ENCODE assay signal across 22 cellular contexts in the genomic region with DNA sequence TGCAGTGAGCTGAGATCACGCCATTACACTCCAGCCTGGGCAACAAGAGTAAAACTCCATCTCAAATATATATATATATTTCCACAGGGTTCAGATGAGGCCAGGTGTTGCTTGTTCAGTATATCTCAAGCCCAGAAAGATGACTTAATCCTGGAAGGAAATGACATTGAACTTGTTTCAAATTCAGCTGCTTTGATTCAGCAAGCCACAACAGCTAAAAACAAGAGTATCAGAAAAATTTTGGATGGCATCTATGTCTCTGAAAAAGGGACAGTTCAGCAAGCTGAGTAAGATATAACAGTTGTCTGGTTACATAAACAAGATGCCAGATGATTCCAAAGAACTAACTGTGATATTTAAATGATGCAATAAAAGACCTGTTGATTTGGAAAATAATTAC.
DNase-seq lines count a peak whose midpoint lies in the region; ATAC-seq, FAIRE-seq and TF ChIP-seq lines count a peak whose summit lies in the region.
"Had no signal": no experiment of that assay in that cellular context is flagged by ENCODE, and none has a peak within 500 bp of the region (broad histone marks: within the 10 kb centered on the region; RNA-seq: fewer than 3 reads in every experiment).

No MANE protein-coding gene starts in this region.

- H3K36me3 ChIP-seq in GM12878 (ENCODE audit: control insufficient read depth in 2 of 2, insufficient read depth in 2 of 2, low read length in 1 of 2), result no peaks in the 10 kb centered on the region
- H3K36me3 ChIP-seq: BLaER1 treated with 17β-estradiol and CSF1 and Interleukin-3, amounts not matched to agents 10 nM and 100 nM had no signal

- H3K4me1 Mint-ChIP-seq in activated T-cell treated with anti-CD3 and anti-CD28 coated beads, Interleukin-2, amount 50 U/mL, for 4 hours (ENCODE audit: low read depth), result no peaks in the 10 kb centered on the region
- H3K4me1 Mint-ChIP-seq: B cell had no signal

- no peak overlapping the region for H3K9ac ChIP-seq in GM12878 (ENCODE audit: control insufficient read depth, insufficient read depth, low read length)
- H3K9ac ChIP-seq: BLaER1 treated with 17β-estradiol and CSF1 and Interleukin-3, amounts not matched to agents 10 nM and 100 nM had no signal

- H3K4me3 ChIP-seq in GM12878, result no peak overlapping the region
- H3K4me3 ChIP-seq: BLaER1 treated with 17β-estradiol and CSF1 and Interleukin-3, amounts not matched to agents 10 nM and 100 nM had no signal

- TF ChIP-seq CTCF in GM12878 (IDR thresholded peaks at IDR 0.05 in 2 of 3, conservative IDR thresholded peaks at IDR 0.05 in 1 of 3; ENCODE audit: control insufficient read depth in 2 of 3, extremely low read depth in 1 of 3, insufficient read depth in 1 of 3, low read depth in 3 of 3, low read length in 3 of 3), result no peak

- 0% methylated on average over 1 of the region's 1 CpG for WGBS in GM12878 (ENCODE audit: insufficient coverage, insufficient replicate concordance, low lambda C conversion rate, missing lambda C conversion rate)

- no peak for FAIRE-seq in GM12878 (lab: Jason Lieb, UNC)
- FAIRE-seq: A204.1, D721Med, G401.6, GM12892, GM18507 had no signal

- no peak for TF ChIP-seq EP300 in GM12878 (IDR thresholded peaks at IDR 0.05; ENCODE audit: borderline replicate concordance in 1 of 2, control insufficient read depth in 1 of 2, low read depth in 2 of 2, low read length in 2 of 2)

- H3K4me2 ChIP-seq in GM12878 (ENCODE audit: control insufficient read depth, insufficient read depth), result no peak overlapping the region
- H3K4me2 ChIP-seq: BLaER1 treated with 17β-estradiol and CSF1 and Interleukin-3, amounts not matched to agents 10 nM and 100 nM had no signal

- CTCF ChIA-PET in GM12878 (lab: Yijun Ruan, JAX), result no interaction called here

- peaks cover 7% of the 10 kb centered on the region for H3K9me3 Mint-ChIP-seq in activated T-cell treated with anti-CD3 and anti-CD28 coated beads, Interleukin-2, amount 50 U/mL, for 4 hours

- RAD21 ChIA-PET in GM12878 (lab: Charles Lee; ENCODE audit: unreplicated experiment), result no interaction called here

- no peaks in the 10 kb centered on the region for H3K27me3 Mint-ChIP-seq in activated T-cell treated with anti-CD3 and anti-CD28 coated beads, Interleukin-2, amount 50 U/mL, for 4 hours (ENCODE audit: low read depth)
- H3K27me3 Mint-ChIP-seq: B cell; CD4-positive, alpha-beta T cell had no signal

- H3K27me3 ChIP-seq in GM12878 (replicated peaks in 1 of 2; ENCODE audit: control insufficient read depth in 2 of 2, insufficient read depth in 2 of 2, low read length in 1 of 2), result no peaks in the 10 kb centered on the region
- H3K27me3 ChIP-seq: BLaER1 treated with 17β-estradiol and CSF1 and Interleukin-3, amounts not matched to agents 10 nM and 100 nM had no signal

- no TSS peak for BruUV-seq in GM12878 (replicated peaks; lab: Mats Ljungman, UMichigan)

- TF ChIP-seq POLR2A in GM12878 (IDR thresholded peaks at IDR 0.05; ENCODE audit: low read depth, low read length), result no peak

- H2AFZ ChIP-seq in GM12878 (ENCODE audit: control insufficient read depth, low read depth, low read length), result no peak overlapping the region

- ATAC-seq in HG02610 (IDR thresholded peaks at IDR 0.05; ENCODE audit: unreplicated experiment) (peak; percentile 74), GM12878 (no peak; the same call in 2 of the 3 replicates)
- ATAC-seq in activated T-cell treated with anti-CD3 and anti-CD28 coated beads, Interleukin-2, amount 50 U/mL, for 4 hours, result no peak
- ATAC-seq: CD8-positive, alpha-beta T cell had no signal

- POLR2A ChIA-PET in GM12878 (lab: Charles Lee), result no interaction called here

- no peak overlapping the region for H3K27ac ChIP-seq in GM12878 (ENCODE audit: control insufficient read depth, insufficient read depth)
- H3K27ac ChIP-seq: BLaER1 treated with 17β-estradiol and CSF1 and Interleukin-3, amounts not matched to agents 10 nM and 100 nM; C4-2B had no signal

- intact Hi-C loops in GM12878 (cut with micrococcal nuclease; ENCODE audit: unreplicated experiment), result no loop called here

- SMC1A ChIA-PET in GM12878 (lab: Charles Lee; ENCODE audit: uncharacterized antibody, unreplicated experiment), result interaction anchor here (0.7 kb wide), 1 partner anchor 232 kb away, joined by 3 read pairs; no protein-coding TSS in a partner anchor

- no peaks in the 10 kb centered on the region for H3K36me3 Mint-ChIP-seq in activated T-cell treated with anti-CD3 and anti-CD28 coated beads, Interleukin-2, amount 50 U/mL, for 4 hours (ENCODE audit: insufficient read depth)
- H3K36me3 Mint-ChIP-seq: CD8-positive, alpha-beta T cell had no signal

- H3K4me1 ChIP-seq in GM12878 (ENCODE audit: control insufficient read depth, insufficient read depth, low read length), result no peaks in the 10 kb centered on the region
- H3K4me1 ChIP-seq: BLaER1 treated with 17β-estradiol and CSF1 and Interleukin-3, amounts not matched to agents 10 nM and 100 nM; Caco-2 had no signal

- H3K79me2 ChIP-seq in GM12878 (ENCODE audit: control insufficient read depth, insufficient read depth, low read length), result no peaks in the 10 kb centered on the region

- peak; percentile 18 for DNase-seq in Ammon's horn (ENCODE audit: low spot score)
- DNase-seq in GM12878 (ENCODE audit: low read depth, low spot score), result no peak
- DNase-seq in stimulated activated CD4-positive, alpha-beta T cell treated with anti-CD3 and anti-CD28 coated beads, Interleukin-2, amount 100 ng/mL, for 48 hours, result no peak
- DNase-seq in inferior parietal cortex (ENCODE audit: extremely low spot score), result no peak
- no peak for DNase-seq in activated T-cell treated with anti-CD3 and anti-CD28 coated beads, Interleukin-2, amount 50 U/mL, for 4 hours
- DNase-seq: 8988T; ACHN; Caco-2; Calu3; CD4-positive, alpha-beta T cell; CD8-positive, alpha-beta T cell; DMS79 treated with DMSO at 0.1 percent for 48 hours; GF-D8 had no signal

- H3K9me3 ChIP-seq in GM12878 (replicated peaks; ENCODE audit: control insufficient read depth, insufficient read depth, low read length), result no peaks in the 10 kb centered on the region
- H3K9me3 ChIP-seq: BLaER1 treated with 17β-estradiol and CSF1 and Interleukin-3, amounts not matched to agents 10 nM and 100 nM; Caco-2 had no signal

- H4K20me1 ChIP-seq in GM12878 (ENCODE audit: control insufficient read depth, insufficient read depth), result no peaks in the 10 kb centered on the region
- H4K20me1 ChIP-seq: BLaER1 treated with 17β-estradiol and CSF1 and Interleukin-3, amounts not matched to agents 10 nM and 100 nM had no signal

- no peak overlapping the region for H3K4me3 Mint-ChIP-seq in activated T-cell treated with anti-CD3 and anti-CD28 coated beads, Interleukin-2, amount 50 U/mL, for 4 hours
- H3K4me3 Mint-ChIP-seq: B cell; CD4-positive, alpha-beta T cell; CD8-positive, alpha-beta T cell had no signal

- in situ Hi-C loops in GM12878 (cut with MboI), result no loop called here

- no peak for TF ChIP-seq RAD21 in GM12878 (IDR thresholded peaks at IDR 0.05; ENCODE audit: insufficient read depth, low read depth, low read length)

TF ChIP-seq in GM12878, 131 proteins besides CTCF, POLR2A, EP300 and RAD21 (continues in another document):
- TF ChIP-seq CBFB (IDR thresholded peaks at IDR 0.05; ENCODE audit: low read depth) (no peak), HDAC6 (IDR thresholded peaks at IDR 0.05; ENCODE audit: unreplicated experiment) (no peak), STAT3 (IDR thresholded peaks at IDR 0.05; ENCODE audit: low read depth, low read length) (no peak), NFIC (IDR thresholded peaks at IDR 0.05; ENCODE audit: low read depth, low read length) (peak; percentile 61; the same call in 1 of the 2 replicates), CREB1 (IDR thresholded peaks at IDR 0.05; ENCODE audit: low read depth) (no peak), CHD2 (IDR thresholded peaks at IDR 0.05; ENCODE audit: borderline replicate concordance, low read depth, low read length) (no peak), NFXL1 (IDR thresholded peaks at IDR 0.05; ENCODE audit: borderline replicate concordance) (no peak)
- TF ChIP-seq, protein P1, sequence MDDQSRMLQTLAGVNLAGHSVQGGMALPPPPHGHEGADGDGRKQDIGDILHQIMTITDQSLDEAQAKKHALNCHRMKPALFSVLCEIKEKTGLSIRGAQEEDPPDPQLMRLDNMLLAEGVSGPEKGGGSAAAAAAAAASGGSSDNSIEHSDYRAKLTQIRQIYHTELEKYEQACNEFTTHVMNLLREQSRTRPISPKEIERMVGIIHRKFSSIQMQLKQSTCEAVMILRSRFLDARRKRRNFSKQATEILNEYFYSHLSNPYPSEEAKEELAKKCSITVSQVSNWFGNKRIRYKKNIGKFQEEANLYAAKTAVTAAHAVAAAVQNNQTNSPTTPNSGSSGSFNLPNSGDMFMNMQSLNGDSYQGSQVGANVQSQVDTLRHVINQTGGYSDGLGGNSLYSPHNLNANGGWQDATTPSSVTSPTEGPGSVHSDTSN (IDR thresholded peaks at IDR 0.05; ENCODE audit: insufficient replicate concordance, low read depth, low read length), result no peak
- TF ChIP-seq, protein P2, sequence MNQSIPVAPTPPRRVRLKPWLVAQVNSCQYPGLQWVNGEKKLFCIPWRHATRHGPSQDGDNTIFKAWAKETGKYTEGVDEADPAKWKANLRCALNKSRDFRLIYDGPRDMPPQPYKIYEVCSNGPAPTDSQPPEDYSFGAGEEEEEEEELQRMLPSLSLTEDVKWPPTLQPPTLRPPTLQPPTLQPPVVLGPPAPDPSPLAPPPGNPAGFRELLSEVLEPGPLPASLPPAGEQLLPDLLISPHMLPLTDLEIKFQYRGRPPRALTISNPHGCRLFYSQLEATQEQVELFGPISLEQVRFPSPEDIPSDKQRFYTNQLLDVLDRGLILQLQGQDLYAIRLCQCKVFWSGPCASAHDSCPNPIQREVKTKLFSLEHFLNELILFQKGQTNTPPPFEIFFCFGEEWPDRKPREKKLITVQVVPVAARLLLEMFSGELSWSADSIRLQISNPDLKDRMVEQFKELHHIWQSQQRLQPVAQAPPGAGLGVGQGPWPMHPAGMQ (IDR thresholded peaks at IDR 0.05; ENCODE audit: borderline replicate concordance), result no peak
